Comparison of ENCODE assay signal across 1 cellular context in the genomic region with DNA sequence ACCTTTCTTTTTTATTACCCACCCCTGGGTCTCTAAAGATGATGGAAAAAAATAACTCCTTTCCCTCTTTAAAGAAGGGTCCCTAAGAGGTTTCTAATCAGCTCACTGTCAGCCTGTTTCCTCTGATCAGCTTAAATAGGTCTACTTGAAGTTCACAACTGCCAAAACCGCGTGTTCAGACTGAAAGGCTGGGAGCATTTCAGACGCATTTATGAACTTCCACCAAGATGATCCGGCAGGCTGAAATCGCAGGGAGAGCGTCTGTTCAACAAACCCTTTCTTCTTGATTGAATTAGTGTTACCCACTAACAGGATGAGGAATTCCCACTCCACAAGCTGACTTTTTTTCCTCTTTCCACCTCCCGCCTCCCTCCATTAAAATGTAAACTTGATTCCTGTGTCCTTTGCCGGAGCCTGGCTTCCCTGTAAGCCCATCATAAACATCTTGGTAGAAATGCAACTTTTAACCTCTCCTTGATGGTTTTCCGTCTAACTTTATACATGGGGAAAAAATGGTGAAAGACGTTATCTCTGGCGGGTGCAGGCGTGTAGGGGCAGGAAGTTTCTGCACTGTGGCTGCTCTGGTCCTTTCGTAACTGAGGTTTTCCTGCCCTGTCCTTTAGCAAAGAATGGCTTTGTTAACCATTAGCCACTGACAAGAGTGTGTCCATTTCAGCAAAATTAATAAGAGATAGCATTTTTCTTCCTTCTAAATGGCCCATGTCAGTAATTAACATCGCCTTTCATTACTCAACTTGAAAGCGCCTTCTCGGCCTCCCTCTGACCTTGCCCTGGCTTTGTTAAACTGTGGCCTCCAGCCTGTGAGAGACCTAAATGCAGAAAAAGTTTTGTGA.
TF ChIP-seq lines count a peak whose summit lies in the region.

No MANE protein-coding gene starts in this region.

TF ChIP-seq in HepG2, 621 proteins besides CTCF, POLR2A, EP300 and RAD21 (continued from another document and continues in another):
- TF ChIP-seq YEATS2 (CRISPR knock-in tag; IDR thresholded peaks at IDR 0.05; ENCODE audit: borderline replicate concordance) (no peak; the same call in 1 of the 2 replicates), ARNT (IDR thresholded peaks at IDR 0.05) (no peak), ZNF484 (CRISPR knock-in tag; IDR thresholded peaks at IDR 0.05; ENCODE audit: borderline replicate concordance, low read depth) (no peak), ZNF446 (CRISPR knock-in tag; IDR thresholded peaks at IDR 0.05) (no peak), KAT8 (CRISPR knock-in tag; IDR thresholded peaks at IDR 0.05) (peak; percentile 17; the same call in 1 of the 2 replicates), CCDC6 (CRISPR knock-in tag; IDR thresholded peaks at IDR 0.05) (0 out of 2 replicates have a peak, but pooled peaks have one; percentile 27), NR2C2 (CRISPR knock-in tag; IDR thresholded peaks at IDR 0.05; ENCODE audit: borderline replicate concordance) (no peak), PHF8 (CRISPR knock-in tag; IDR thresholded peaks at IDR 0.05) (0 out of 2 replicates have a peak, but pooled peaks have one; percentile 21), SOX6 (IDR thresholded peaks at IDR 0.05) (no peak), SOX6 (CRISPR knock-in tag; IDR thresholded peaks at IDR 0.05) (peak; percentile 78), PAWR (CRISPR knock-in tag; IDR thresholded peaks at IDR 0.05; ENCODE audit: borderline replicate concordance) (no peak), ZKSCAN5 (CRISPR knock-in tag; IDR thresholded peaks at IDR 0.05) (no peak), ATF7-NPFF (CRISPR knock-in tag; IDR thresholded peaks at IDR 0.05; ENCODE audit: low read depth) (no peak), CBX5 (CRISPR knock-in tag; IDR thresholded peaks at IDR 0.05; ENCODE audit: borderline replicate concordance) (no peak), NPAS2 (CRISPR knock-in tag; IDR thresholded peaks at IDR 0.05; ENCODE audit: borderline replicate concordance) (no peak), ZNF501 (CRISPR knock-in tag; IDR thresholded peaks at IDR 0.05) (no peak), PRMT3 (CRISPR knock-in tag; IDR thresholded peaks at IDR 0.05; ENCODE audit: borderline replicate concordance, low read depth) (no peak), FOXC1 (CRISPR knock-in tag; IDR thresholded peaks at IDR 0.05; ENCODE audit: borderline replicate concordance) (0 out of 2 replicates have a peak, but pooled peaks have one; percentile 50), RBFOX2 (IDR thresholded peaks at IDR 0.05; ENCODE audit: low read depth, low read length) (no peak; the same call in 1 of the 2 replicates), NR3C1 (CRISPR knock-in tag; IDR thresholded peaks at IDR 0.05) (no peak), HNF4G (IDR thresholded peaks at IDR 0.05; ENCODE audit: borderline replicate concordance, low read depth, low read length) (no peak), HNF4G (CRISPR knock-in tag; IDR thresholded peaks at IDR 0.05; ENCODE audit: borderline replicate concordance, low read depth) (no peak), ZKSCAN8 (CRISPR knock-in tag; IDR thresholded peaks at IDR 0.05; ENCODE audit: borderline replicate concordance) (no peak; the same call in 1 of the 2 replicates), ZNF878 (CRISPR knock-in tag; IDR thresholded peaks at IDR 0.05) (no peak), SATB2 (CRISPR knock-in tag; IDR thresholded peaks at IDR 0.05) (no peak), ZFP36L1 (CRISPR knock-in tag; IDR thresholded peaks at IDR 0.05) (no peak), FOXO1 (CRISPR knock-in tag; IDR thresholded peaks at IDR 0.05) (no peak), KLF13 (CRISPR knock-in tag; IDR thresholded peaks at IDR 0.05) (no peak), ZNF549 (CRISPR knock-in tag; IDR thresholded peaks at IDR 0.05) (no peak)
- TF ChIP-seq, protein P1, sequence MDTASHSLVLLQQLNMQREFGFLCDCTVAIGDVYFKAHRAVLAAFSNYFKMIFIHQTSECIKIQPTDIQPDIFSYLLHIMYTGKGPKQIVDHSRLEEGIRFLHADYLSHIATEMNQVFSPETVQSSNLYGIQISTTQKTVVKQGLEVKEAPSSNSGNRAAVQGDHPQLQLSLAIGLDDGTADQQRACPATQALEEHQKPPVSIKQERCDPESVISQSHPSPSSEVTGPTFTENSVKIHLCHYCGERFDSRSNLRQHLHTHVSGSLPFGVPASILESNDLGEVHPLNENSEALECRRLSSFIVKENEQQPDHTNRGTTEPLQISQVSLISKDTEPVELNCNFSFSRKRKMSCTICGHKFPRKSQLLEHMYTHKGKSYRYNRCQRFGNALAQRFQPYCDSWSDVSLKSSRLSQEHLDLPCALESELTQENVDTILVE (CRISPR knock-in tag; IDR thresholded peaks at IDR 0.05): no peak
- TF ChIP-seq, protein P2, sequence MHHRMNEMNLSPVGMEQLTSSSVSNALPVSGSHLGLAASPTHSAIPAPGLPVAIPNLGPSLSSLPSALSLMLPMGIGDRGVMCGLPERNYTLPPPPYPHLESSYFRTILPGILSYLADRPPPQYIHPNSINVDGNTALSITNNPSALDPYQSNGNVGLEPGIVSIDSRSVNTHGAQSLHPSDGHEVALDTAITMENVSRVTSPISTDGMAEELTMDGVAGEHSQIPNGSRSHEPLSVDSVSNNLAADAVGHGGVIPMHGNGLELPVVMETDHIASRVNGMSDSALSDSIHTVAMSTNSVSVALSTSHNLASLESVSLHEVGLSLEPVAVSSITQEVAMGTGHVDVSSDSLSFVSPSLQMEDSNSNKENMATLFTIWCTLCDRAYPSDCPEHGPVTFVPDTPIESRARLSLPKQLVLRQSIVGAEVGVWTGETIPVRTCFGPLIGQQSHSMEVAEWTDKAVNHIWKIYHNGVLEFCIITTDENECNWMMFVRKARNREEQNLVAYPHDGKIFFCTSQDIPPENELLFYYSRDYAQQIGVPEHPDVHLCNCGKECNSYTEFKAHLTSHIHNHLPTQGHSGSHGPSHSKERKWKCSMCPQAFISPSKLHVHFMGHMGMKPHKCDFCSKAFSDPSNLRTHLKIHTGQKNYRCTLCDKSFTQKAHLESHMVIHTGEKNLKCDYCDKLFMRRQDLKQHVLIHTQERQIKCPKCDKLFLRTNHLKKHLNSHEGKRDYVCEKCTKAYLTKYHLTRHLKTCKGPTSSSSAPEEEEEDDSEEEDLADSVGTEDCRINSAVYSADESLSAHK (CRISPR knock-in tag; IDR thresholded peaks at IDR 0.05; ENCODE audit: borderline replicate concordance): no peak
- TF ChIP-seq, protein P3, sequence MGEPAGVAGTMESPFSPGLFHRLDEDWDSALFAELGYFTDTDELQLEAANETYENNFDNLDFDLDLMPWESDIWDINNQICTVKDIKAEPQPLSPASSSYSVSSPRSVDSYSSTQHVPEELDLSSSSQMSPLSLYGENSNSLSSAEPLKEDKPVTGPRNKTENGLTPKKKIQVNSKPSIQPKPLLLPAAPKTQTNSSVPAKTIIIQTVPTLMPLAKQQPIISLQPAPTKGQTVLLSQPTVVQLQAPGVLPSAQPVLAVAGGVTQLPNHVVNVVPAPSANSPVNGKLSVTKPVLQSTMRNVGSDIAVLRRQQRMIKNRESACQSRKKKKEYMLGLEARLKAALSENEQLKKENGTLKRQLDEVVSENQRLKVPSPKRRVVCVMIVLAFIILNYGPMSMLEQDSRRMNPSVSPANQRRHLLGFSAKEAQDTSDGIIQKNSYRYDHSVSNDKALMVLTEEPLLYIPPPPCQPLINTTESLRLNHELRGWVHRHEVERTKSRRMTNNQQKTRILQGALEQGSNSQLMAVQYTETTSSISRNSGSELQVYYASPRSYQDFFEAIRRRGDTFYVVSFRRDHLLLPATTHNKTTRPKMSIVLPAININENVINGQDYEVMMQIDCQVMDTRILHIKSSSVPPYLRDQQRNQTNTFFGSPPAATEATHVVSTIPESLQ (CRISPR knock-in tag; conservative IDR thresholded peaks at IDR 0.05): no peak
- TF ChIP-seq, protein P4, sequence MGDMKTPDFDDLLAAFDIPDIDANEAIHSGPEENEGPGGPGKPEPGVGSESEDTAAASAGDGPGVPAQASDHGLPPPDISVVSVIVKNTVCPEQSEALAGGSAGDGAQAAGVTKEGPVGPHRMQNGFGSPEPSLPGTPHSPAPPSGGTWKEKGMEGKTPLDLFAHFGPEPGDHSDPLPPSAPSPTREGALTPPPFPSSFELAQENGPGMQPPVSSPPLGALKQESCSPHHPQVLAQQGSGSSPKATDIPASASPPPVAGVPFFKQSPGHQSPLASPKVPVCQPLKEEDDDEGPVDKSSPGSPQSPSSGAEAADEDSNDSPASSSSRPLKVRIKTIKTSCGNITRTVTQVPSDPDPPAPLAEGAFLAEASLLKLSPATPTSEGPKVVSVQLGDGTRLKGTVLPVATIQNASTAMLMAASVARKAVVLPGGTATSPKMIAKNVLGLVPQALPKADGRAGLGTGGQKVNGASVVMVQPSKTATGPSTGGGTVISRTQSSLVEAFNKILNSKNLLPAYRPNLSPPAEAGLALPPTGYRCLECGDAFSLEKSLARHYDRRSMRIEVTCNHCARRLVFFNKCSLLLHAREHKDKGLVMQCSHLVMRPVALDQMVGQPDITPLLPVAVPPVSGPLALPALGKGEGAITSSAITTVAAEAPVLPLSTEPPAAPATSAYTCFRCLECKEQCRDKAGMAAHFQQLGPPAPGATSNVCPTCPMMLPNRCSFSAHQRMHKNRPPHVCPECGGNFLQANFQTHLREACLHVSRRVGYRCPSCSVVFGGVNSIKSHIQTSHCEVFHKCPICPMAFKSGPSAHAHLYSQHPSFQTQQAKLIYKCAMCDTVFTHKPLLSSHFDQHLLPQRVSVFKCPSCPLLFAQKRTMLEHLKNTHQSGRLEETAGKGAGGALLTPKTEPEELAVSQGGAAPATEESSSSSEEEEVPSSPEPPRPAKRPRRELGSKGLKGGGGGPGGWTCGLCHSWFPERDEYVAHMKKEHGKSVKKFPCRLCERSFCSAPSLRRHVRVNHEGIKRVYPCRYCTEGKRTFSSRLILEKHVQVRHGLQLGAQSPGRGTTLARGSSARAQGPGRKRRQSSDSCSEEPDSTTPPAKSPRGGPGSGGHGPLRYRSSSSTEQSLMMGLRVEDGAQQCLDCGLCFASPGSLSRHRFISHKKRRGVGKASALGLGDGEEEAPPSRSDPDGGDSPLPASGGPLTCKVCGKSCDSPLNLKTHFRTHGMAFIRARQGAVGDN (CRISPR knock-in tag; IDR thresholded peaks at IDR 0.05): no peak
- TF ChIP-seq, protein P5, sequence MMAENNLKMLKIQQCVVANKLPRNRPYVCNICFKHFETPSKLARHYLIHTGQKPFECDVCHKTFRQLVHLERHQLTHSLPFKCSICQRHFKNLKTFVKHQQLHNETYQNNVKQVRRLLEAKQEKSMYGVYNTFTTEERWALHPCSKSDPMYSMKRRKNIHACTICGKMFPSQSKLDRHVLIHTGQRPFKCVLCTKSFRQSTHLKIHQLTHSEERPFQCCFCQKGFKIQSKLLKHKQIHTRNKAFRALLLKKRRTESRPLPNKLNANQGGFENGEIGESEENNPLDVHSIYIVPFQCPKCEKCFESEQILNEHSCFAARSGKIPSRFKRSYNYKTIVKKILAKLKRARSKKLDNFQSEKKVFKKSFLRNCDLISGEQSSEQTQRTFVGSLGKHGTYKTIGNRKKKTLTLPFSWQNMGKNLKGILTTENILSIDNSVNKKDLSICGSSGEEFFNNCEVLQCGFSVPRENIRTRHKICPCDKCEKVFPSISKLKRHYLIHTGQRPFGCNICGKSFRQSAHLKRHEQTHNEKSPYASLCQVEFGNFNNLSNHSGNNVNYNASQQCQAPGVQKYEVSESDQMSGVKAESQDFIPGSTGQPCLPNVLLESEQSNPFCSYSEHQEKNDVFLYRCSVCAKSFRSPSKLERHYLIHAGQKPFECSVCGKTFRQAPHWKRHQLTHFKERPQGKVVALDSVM (CRISPR knock-in tag; IDR thresholded peaks at IDR 0.05): 0 out of 2 replicates have a peak, but pooled peaks have one; percentile 33
- TF ChIP-seq, protein P6, sequence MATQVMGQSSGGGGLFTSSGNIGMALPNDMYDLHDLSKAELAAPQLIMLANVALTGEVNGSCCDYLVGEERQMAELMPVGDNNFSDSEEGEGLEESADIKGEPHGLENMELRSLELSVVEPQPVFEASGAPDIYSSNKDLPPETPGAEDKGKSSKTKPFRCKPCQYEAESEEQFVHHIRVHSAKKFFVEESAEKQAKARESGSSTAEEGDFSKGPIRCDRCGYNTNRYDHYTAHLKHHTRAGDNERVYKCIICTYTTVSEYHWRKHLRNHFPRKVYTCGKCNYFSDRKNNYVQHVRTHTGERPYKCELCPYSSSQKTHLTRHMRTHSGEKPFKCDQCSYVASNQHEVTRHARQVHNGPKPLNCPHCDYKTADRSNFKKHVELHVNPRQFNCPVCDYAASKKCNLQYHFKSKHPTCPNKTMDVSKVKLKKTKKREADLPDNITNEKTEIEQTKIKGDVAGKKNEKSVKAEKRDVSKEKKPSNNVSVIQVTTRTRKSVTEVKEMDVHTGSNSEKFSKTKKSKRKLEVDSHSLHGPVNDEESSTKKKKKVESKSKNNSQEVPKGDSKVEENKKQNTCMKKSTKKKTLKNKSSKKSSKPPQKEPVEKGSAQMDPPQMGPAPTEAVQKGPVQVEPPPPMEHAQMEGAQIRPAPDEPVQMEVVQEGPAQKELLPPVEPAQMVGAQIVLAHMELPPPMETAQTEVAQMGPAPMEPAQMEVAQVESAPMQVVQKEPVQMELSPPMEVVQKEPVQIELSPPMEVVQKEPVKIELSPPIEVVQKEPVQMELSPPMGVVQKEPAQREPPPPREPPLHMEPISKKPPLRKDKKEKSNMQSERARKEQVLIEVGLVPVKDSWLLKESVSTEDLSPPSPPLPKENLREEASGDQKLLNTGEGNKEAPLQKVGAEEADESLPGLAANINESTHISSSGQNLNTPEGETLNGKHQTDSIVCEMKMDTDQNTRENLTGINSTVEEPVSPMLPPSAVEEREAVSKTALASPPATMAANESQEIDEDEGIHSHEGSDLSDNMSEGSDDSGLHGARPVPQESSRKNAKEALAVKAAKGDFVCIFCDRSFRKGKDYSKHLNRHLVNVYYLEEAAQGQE (IDR thresholded peaks at IDR 0.05; ENCODE audit: borderline replicate concordance in 1 of 2, low read depth in 1 of 2, low read length in 2 of 2): no peak
- TF ChIP-seq, protein P7, sequence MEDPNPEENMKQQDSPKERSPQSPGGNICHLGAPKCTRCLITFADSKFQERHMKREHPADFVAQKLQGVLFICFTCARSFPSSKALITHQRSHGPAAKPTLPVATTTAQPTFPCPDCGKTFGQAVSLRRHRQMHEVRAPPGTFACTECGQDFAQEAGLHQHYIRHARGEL (CRISPR knock-in tag; IDR thresholded peaks at IDR 0.05): no peak
- TF ChIP-seq, protein P8, sequence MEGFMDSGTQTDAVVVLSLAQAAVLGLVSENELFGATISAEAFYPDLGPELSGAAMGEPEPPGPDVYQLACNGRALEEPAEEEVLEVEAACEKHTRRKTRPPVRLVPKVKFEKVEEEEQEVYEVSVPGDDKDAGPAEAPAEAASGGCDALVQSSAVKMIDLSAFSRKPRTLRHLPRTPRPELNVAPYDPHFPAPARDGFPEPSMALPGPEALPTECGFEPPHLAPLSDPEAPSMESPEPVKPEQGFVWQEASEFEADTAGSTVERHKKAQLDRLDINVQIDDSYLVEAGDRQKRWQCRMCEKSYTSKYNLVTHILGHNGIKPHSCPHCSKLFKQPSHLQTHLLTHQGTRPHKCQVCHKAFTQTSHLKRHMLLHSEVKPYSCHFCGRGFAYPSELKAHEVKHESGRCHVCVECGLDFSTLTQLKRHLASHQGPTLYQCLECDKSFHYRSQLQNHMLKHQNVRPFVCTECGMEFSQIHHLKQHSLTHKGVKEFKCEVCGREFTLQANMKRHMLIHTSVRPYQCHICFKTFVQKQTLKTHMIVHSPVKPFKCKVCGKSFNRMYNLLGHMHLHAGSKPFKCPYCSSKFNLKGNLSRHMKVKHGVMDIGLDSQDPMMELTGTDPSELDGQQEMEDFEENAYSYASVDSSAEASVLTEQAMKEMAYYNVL (CRISPR knock-in tag; IDR thresholded peaks at IDR 0.05; ENCODE audit: borderline replicate concordance): 0 out of 2 replicates have a peak, but pooled peaks have one; percentile 66
- TF ChIP-seq, protein P9, sequence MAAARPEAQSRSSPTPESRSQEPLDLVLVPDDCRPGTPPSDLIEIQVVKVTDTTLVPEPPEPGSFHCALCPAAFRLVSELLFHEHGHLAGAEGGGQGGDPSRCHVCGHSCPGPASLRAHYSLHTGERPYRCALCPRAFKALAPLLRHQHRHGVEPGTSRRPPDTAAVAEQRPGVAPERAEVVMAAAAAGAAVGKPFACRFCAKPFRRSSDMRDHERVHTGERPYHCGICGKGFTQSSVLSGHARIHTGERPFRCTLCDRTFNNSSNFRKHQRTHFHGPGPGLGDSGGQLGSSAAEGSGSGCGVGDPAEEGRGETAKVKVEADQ (CRISPR knock-in tag; IDR thresholded peaks at IDR 0.05; ENCODE audit: borderline replicate concordance): no peak
